Comparison of ENCODE assay signal across 15 cellular contexts in genomic region chr1:169012416-169012815, GRCh38.
A peak's percentile ranks its signal among the peaks of the same experiment; 100 is the strongest.
DNase-seq lines count a peak whose midpoint lies in the region; ATAC-seq and TF ChIP-seq lines count a peak whose summit lies in the region.
"Had no signal": no experiment of that assay in that cellular context is flagged by ENCODE, and none has a peak within 500 bp of the region (broad histone marks: within the 10 kb centered on the region; RNA-seq: fewer than 3 reads in every experiment).

No MANE protein-coding gene starts in this region.

- intact Hi-C loops in activated CD8-positive, alpha-beta T cell treated with anti-CD3 and anti-CD28 coated beads for 36 hours (cut with micrococcal nuclease) = no loop called here
- intact Hi-C loops in CD8-positive, alpha-beta T cell (cut with DNase I, micrococcal nuclease) = no loop called here

- H3K36me3 Mint-ChIP-seq in activated CD8-positive, alpha-beta T cell treated with anti-CD3 and anti-CD28 coated beads for 36 hours (ENCODE audit: low read depth) = no peaks in the 10 kb centered on the region
- H3K36me3 Mint-ChIP-seq in activated CD8-positive, alpha-beta T cell treated with anti-CD3 and anti-CD28 coated beads, Interleukin-2, amount 10 ng/mL, durations not matched to agents 7 days and 5 days (ENCODE audit: low read depth) = no peaks in the 10 kb centered on the region
- H3K36me3 Mint-ChIP-seq in stimulated activated memory B cell treated with anti-CD40 and anti-IgM and Interleukin-4, amounts not matched to agents 10 μg/mL and 1 μg/mL and 100 μg/mL, for 72 hours = no peaks in the 10 kb centered on the region
- no peaks in the 10 kb centered on the region for H3K36me3 Mint-ChIP-seq in CD8-positive, alpha-beta T cell

- CTCF ChIA-PET in activated CD8-positive, alpha-beta T cell treated with anti-CD3 and anti-CD28 coated beads for 36 hours (lab: Charles Lee) = no interaction called here
- CTCF ChIA-PET in activated CD8-positive, alpha-beta T cell treated with anti-CD3 and anti-CD28 coated beads, Interleukin-2, amount 10 ng/mL, durations not matched to agents 7 days and 5 days (lab: Charles Lee) = no interaction called here
- CTCF ChIA-PET in CD8-positive, alpha-beta T cell (lab: Charles Lee) = no interaction called here

- no peaks in the 10 kb centered on the region for H3K36me3 ChIP-seq in CD8-positive, alpha-beta T cell (ENCODE audit: insufficient read depth, low read length)
- H3K36me3 ChIP-seq: esophagus muscularis mucosa had no signal

- H3K4me1 Mint-ChIP-seq in activated CD8-positive, alpha-beta T cell treated with anti-CD3 and anti-CD28 coated beads for 36 hours (ENCODE audit: low read depth) = peaks cover 12% of the 10 kb centered on the region
- H3K4me1 Mint-ChIP-seq in activated CD8-positive, alpha-beta T cell treated with anti-CD3 and anti-CD28 coated beads, Interleukin-2, amount 10 ng/mL, durations not matched to agents 7 days and 5 days (ENCODE audit: low read depth) = no peaks in the 10 kb centered on the region
- H3K4me1 Mint-ChIP-seq in stimulated activated memory B cell treated with anti-CD40 and anti-IgM and Interleukin-4, amounts not matched to agents 10 μg/mL and 1 μg/mL and 100 μg/mL, for 72 hours = peaks cover 5% of the 10 kb centered on the region
- no peaks in the 10 kb centered on the region for H3K4me1 Mint-ChIP-seq in CD8-positive, alpha-beta T cell (ENCODE audit: low read depth)

- H3K27ac ChIP-seq in CD8-positive, alpha-beta T cell (ENCODE audit: low read depth, low read length) = no peak overlapping the region
- H3K27ac ChIP-seq: esophagus muscularis mucosa, testis had no signal

- H3K4me1 ChIP-seq in CD8-positive, alpha-beta T cell (ENCODE audit: insufficient read depth, low read length) = no peaks in the 10 kb centered on the region
- H3K4me1 ChIP-seq: esophagus muscularis mucosa, testis had no signal

- H3K4me3 ChIP-seq in CD8-positive, alpha-beta T cell (ENCODE audit: low read depth, low read length) = no peak overlapping the region
- H3K4me3 ChIP-seq: esophagus muscularis mucosa, mucosa of descending colon, testis had no signal

- no peaks in the 10 kb centered on the region for H3K9me3 Mint-ChIP-seq in activated CD8-positive, alpha-beta T cell treated with anti-CD3 and anti-CD28 coated beads for 36 hours
- no peaks in the 10 kb centered on the region for H3K9me3 Mint-ChIP-seq in activated CD8-positive, alpha-beta T cell treated with anti-CD3 and anti-CD28 coated beads, Interleukin-2, amount 10 ng/mL, durations not matched to agents 7 days and 5 days (ENCODE audit: insufficient read depth)
- no peaks in the 10 kb centered on the region for H3K9me3 Mint-ChIP-seq in stimulated activated memory B cell treated with anti-CD40 and anti-IgM and Interleukin-4, amounts not matched to agents 10 μg/mL and 1 μg/mL and 100 μg/mL, for 72 hours
- no peaks in the 10 kb centered on the region for H3K9me3 Mint-ChIP-seq in CD8-positive, alpha-beta T cell

- TF ChIP-seq CTCF in activated CD8-positive, alpha-beta T cell treated with anti-CD3 and anti-CD28 coated beads for 36 hours (IDR thresholded peaks at IDR 0.05) = no peak
- no peak for TF ChIP-seq CTCF in CD8-positive, alpha-beta T cell (IDR thresholded peaks at IDR 0.05)

- H3K27me3 Mint-ChIP-seq in activated CD8-positive, alpha-beta T cell treated with anti-CD3 and anti-CD28 coated beads for 36 hours = no peaks in the 10 kb centered on the region
- H3K27me3 Mint-ChIP-seq in activated CD8-positive, alpha-beta T cell treated with anti-CD3 and anti-CD28 coated beads, Interleukin-2, amount 10 ng/mL, durations not matched to agents 7 days and 5 days (ENCODE audit: low read depth) = no peaks in the 10 kb centered on the region
- H3K27me3 Mint-ChIP-seq in stimulated activated memory B cell treated with anti-CD40 and anti-IgM and Interleukin-4, amounts not matched to agents 10 μg/mL and 1 μg/mL and 100 μg/mL, for 72 hours = peaks cover 19% of the 10 kb centered on the region
- H3K27me3 Mint-ChIP-seq in CD8-positive, alpha-beta T cell (ENCODE audit: low read depth) = no peaks in the 10 kb centered on the region

- no peak overlapping the region for H3K27ac Mint-ChIP-seq in activated CD8-positive, alpha-beta T cell treated with anti-CD3 and anti-CD28 coated beads for 36 hours
- no peak overlapping the region for H3K27ac Mint-ChIP-seq in activated CD8-positive, alpha-beta T cell treated with anti-CD3 and anti-CD28 coated beads, Interleukin-2, amount 10 ng/mL, durations not matched to agents 7 days and 5 days
- H3K27ac Mint-ChIP-seq in stimulated activated memory B cell treated with anti-CD40 and anti-IgM and Interleukin-4, amounts not matched to agents 10 μg/mL and 1 μg/mL and 100 μg/mL, for 72 hours = peak overlapping the region; percentile 26
- no peak overlapping the region for H3K27ac Mint-ChIP-seq in CD8-positive, alpha-beta T cell

- DNase-seq in activated CD8-positive, alpha-beta T cell treated with anti-CD3 and anti-CD28 coated beads for 36 hours = no peak
- DNase-seq in activated CD8-positive, alpha-beta T cell treated with anti-CD3 and anti-CD28 coated beads, Interleukin-2, amount 10 ng/mL, durations not matched to agents 7 days and 5 days = no peak
- no peak for DNase-seq in amygdala (lab: John Stamatoyannopoulos, UW)
- DNase-seq in activated naive CD4-positive, alpha-beta T cell treated with anti-CD3 and anti-CD28 coated beads, Interleukin-2, amount 50 U/mL, for 16 hours = no peak
- DNase-seq in CD8-positive, alpha-beta T cell = no peak
- DNase-seq: ACHN, caudate nucleus, mucosa of descending colon, NCI-H446, testis had no signal

- no peaks in the 10 kb centered on the region for H3K27me3 ChIP-seq in CD8-positive, alpha-beta T cell (ENCODE audit: insufficient read depth, low read length)
- H3K27me3 ChIP-seq: esophagus muscularis mucosa, testis had no signal

- POLR2A ChIA-PET in activated CD8-positive, alpha-beta T cell treated with anti-CD3 and anti-CD28 coated beads for 36 hours (lab: Charles Lee) = interaction anchor here (0.6 kb wide), 1 partner anchor 165 kb away, joined by 3 read pairs; no protein-coding TSS in a partner anchor
- POLR2A ChIA-PET in activated CD8-positive, alpha-beta T cell treated with anti-CD3 and anti-CD28 coated beads, Interleukin-2, amount 10 ng/mL, durations not matched to agents 7 days and 5 days (lab: Charles Lee) = no interaction called here
- POLR2A ChIA-PET in CD8-positive, alpha-beta T cell (lab: Charles Lee) = no interaction called here

- H3K4me3 Mint-ChIP-seq in activated CD8-positive, alpha-beta T cell treated with anti-CD3 and anti-CD28 coated beads for 36 hours = no peak overlapping the region
- no peak overlapping the region for H3K4me3 Mint-ChIP-seq in activated CD8-positive, alpha-beta T cell treated with anti-CD3 and anti-CD28 coated beads, Interleukin-2, amount 10 ng/mL, durations not matched to agents 7 days and 5 days
- no peak overlapping the region for H3K4me3 Mint-ChIP-seq in stimulated activated memory B cell treated with anti-CD40 and anti-IgM and Interleukin-4, amounts not matched to agents 10 μg/mL and 1 μg/mL and 100 μg/mL, for 72 hours
- no peak overlapping the region for H3K4me3 Mint-ChIP-seq in CD8-positive, alpha-beta T cell

- ATAC-seq in activated CD8-positive, alpha-beta T cell treated with anti-CD3 and anti-CD28 coated beads for 36 hours = peak; percentile 67
- no peak for ATAC-seq in activated CD8-positive, alpha-beta T cell treated with anti-CD3 and anti-CD28 coated beads, Interleukin-2, amount 10 ng/mL, durations not matched to agents 7 days and 5 days
- ATAC-seq in GM21529 (IDR thresholded peaks at IDR 0.05; ENCODE audit: unreplicated experiment) (peak; percentile 76), HG03103 (IDR thresholded peaks at IDR 0.05; ENCODE audit: low read depth, unreplicated experiment) (peak; percentile 70)
- peak; percentile 72 for ATAC-seq in stimulated activated memory B cell treated with anti-CD40 and anti-IgM and Interleukin-4, amounts not matched to agents 10 μg/mL and 1 μg/mL and 100 μg/mL, for 72 hours
- ATAC-seq in CD8-positive, alpha-beta T cell = no peak
- ATAC-seq: mucosa of descending colon, Right ventricle myocardium inferior had no signal

- no peaks in the 10 kb centered on the region for H3K9me3 ChIP-seq in CD8-positive, alpha-beta T cell (ENCODE audit: low read length)
- H3K9me3 ChIP-seq: esophagus muscularis mucosa, mucosa of descending colon, testis had no signal

Comparison
In these comparisons a context has a peak if more than half of its experiments do, and no peak if none do; other contexts are left out.
1. ATAC-seq: peak in activated CD8-positive, alpha-beta T cell treated with anti-CD3 and anti-CD28 coated beads for 36 hours (single experiment), GM21529 (single experiment), HG03103 (single experiment) and stimulated activated memory B cell treated with anti-CD40 and anti-IgM and Interleukin-4, amounts not matched to agents 10 μg/mL and 1 μg/mL and 100 μg/mL, for 72 hours (single experiment); none in activated CD8-positive, alpha-beta T cell treated with anti-CD3 and anti-CD28 coated beads, Interleukin-2, amount 10 ng/mL, durations not matched to agents 7 days and 5 days (single experiment) and CD8-positive, alpha-beta T cell (single experiment).